In the genomic region with DNA sequence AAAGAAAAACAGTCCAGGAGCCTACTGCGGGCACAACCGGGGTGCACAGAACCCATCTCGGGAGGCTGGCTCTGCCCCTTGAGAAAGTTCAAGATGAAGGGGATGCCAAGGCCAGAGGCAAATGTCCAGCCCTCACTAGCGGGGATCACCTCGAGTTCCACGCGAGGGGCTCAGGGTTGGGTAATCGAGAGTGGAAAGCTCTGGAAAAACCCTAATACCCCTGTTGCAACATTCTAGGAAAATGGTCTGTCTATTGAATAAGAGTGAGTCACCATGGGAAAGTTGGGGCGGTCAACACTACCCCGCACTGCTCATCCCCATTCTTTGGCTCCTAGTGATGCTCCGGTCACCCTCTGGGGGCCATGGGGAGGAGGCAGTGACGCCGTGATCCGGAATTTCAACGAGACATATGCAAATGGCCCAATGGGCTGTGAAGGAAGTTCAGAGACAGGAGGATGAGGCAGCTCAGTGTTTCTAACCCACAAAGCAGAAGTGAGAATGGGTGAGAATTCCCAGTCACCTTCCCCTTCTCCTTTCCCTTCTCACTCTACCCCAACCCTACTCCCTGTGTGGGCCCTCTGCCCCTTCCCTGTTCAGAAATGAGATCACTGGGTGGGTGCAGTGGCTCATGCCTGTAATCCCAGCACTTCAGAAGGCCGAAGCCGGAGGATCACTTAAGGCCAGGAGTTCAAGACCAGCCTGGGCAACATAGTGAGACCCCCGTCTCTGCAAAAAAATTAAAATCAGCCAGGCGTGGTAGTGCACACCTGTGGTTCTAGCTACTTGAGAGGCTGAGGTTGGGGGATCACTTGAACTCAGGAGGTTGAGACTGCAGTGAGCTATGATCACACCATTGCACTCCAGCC, we compare ENCODE assay signal across 9 cellular contexts. TPM values are rescaled to one million over a fixed set of nuclear protein-coding genes. Genes with fewer than 3 reads are reported as not detected.
DNase-seq lines count a peak whose midpoint lies in the region; ATAC-seq and TF ChIP-seq lines count a peak whose summit lies in the region.
"Had no signal": no experiment of that assay in that cellular context is flagged by ENCODE, and none has a peak within 500 bp of the region (broad histone marks: within the 10 kb centered on the region; RNA-seq: fewer than 3 reads in every experiment).

No MANE protein-coding gene starts in this region.

- no peaks in the 10 kb centered on the region for H3K9me3 ChIP-seq in Peyer's patch
- no peaks in the 10 kb centered on the region for H3K9me3 ChIP-seq in lung (ENCODE audit: control insufficient read depth in 2 of 2, insufficient read depth in 1 of 2, low read length in 1 of 2)
- H3K9me3 ChIP-seq: suprapubic skin had no signal

- ATAC-seq in HG02678 (IDR thresholded peaks at IDR 0.05; ENCODE audit: unreplicated experiment) (peak; percentile 54), lung (ENCODE audit: insufficient read depth, low FRiP score) (peak; percentile 13), GM19455 (IDR thresholded peaks at IDR 0.05; ENCODE audit: unreplicated experiment) (no peak)

- H3K27me3 ChIP-seq in GM06990 (replicated peaks; ENCODE audit: control insufficient read depth, insufficient read depth, low read length) (no peaks in the 10 kb centered on the region), Peyer's patch (no peaks in the 10 kb centered on the region), lung (ENCODE audit: control insufficient read depth, insufficient read depth) (no peaks in the 10 kb centered on the region)
- H3K27me3 ChIP-seq: suprapubic skin had no signal

- DNase-seq in GM06990 (ENCODE audit: extremely low read depth, insufficient read length) (peak; percentile 78), Peyer's patch (peak in 2 of 3 donors; percentile 85 to 87), lung (ENCODE audit: low spot score) (no peak), NCI-H82 treated with DMSO at 0.1 percent for 48 hours (lab: John Stamatoyannopoulos, UW; ENCODE audit: unreplicated experiment) (no peak), activated gamma-delta T cell (lab: John Stamatoyannopoulos, UW) (no peak)
- DNase-seq in activated CD4-positive, CD25-positive, alpha-beta regulatory T cell (lab: John Stamatoyannopoulos, UW), result no peak

- TF ChIP-seq POLR2A in Peyer's patch (IDR thresholded peaks at IDR 0.05), result no peak

- TF ChIP-seq CTCF in GM06990 (IDR thresholded peaks at IDR 0.05; ENCODE audit: insufficient read depth, low read length, poor library complexity, severe bottlenecking) (no peak), Peyer's patch (IDR thresholded peaks at IDR 0.05) (no peak), lung (IDR thresholded peaks at IDR 0.05; ENCODE audit: control extremely low read depth, extremely low read depth) (no peak)

- H3K4me1 ChIP-seq in Peyer's patch (peaks cover 4 to 20% (median 15%) of the 10 kb centered on the region in 4 donors), lung (ENCODE audit: control insufficient read depth in 2 of 2, insufficient read depth in 2 of 2, low read length in 2 of 2) (peaks cover 0 to 5% of the 10 kb centered on the region in 2 donors)

- H3K4me3 ChIP-seq in GM06990 (replicated peaks; ENCODE audit: low read depth, low read length) (no peak overlapping the region), Peyer's patch (no peak overlapping the region), lung (no peak overlapping the region)
- H3K4me3 ChIP-seq: suprapubic skin had no signal

- H3K36me3 ChIP-seq in GM06990 (ENCODE audit: control insufficient read depth, insufficient read depth, low read length), result no peaks in the 10 kb centered on the region
- no peaks in the 10 kb centered on the region for H3K36me3 ChIP-seq in Peyer's patch
- no peaks in the 10 kb centered on the region for H3K36me3 ChIP-seq in lung (ENCODE audit: control insufficient read depth in 2 of 2, insufficient read depth in 2 of 2, low read length in 2 of 2)
- H3K36me3 ChIP-seq: suprapubic skin had no signal

- 72 to 76% methylated on average over 19 of the region's 19 CpGs for WGBS in lung, 2 donors

- peak overlapping the region in 1 of 4 donors; percentile 72 for H3K27ac ChIP-seq in Peyer's patch
- H3K27ac ChIP-seq in lung (ENCODE audit: low read depth in 1 of 2, low read length in 1 of 2), result no peak overlapping the region
- H3K27ac ChIP-seq: suprapubic skin had no signal

RNA-seq across cellular contexts. Expression of gene SOCS3, which starts 22.4 kb away (rescaled TPM):
- total RNA-seq in Peyer's patch (100 to 1,000 TPM in 1 of 4 donors, 10 to 100 TPM in 2, 1 to 10 TPM in 1; 3.2 to 125 (median 20.8) TPM), lung (10 to 100 TPM; 65.8 to 83.8 TPM)
- 100 to 1,000 TPM; 143 to 545 TPM for polyA plus RNA-seq in lung

RNA-seq across cellular contexts. Expression of gene PGS1, which starts 41.0 kb away (rescaled TPM):
- 100 to 1,000 TPM in 3 of 4 donors, 10 to 100 TPM in 1; 32.4 to 149 (median 116) TPM for total RNA-seq in Peyer's patch
- 100 to 1,000 TPM in 1 of 2 donors, 10 to 100 TPM in 1; 90.6 to 104 TPM for total RNA-seq in lung
- 10 to 100 TPM; 44.9 to 98.0 TPM for polyA plus RNA-seq in lung

Comparison
In these comparisons a context has a peak if more than half of its experiments do, and no peak if none do; other contexts are left out.
1. DNase-seq: peak in GM06990 (single experiment) and Peyer's patch (2 of 3); none in lung (single experiment), NCI-H82 treated with DMSO at 0.1 percent for 48 hours (single experiment), activated CD4-positive, CD25-positive, alpha-beta regulatory T cell (0 of 4) and activated gamma-delta T cell (single experiment).